In the genomic region with DNA sequence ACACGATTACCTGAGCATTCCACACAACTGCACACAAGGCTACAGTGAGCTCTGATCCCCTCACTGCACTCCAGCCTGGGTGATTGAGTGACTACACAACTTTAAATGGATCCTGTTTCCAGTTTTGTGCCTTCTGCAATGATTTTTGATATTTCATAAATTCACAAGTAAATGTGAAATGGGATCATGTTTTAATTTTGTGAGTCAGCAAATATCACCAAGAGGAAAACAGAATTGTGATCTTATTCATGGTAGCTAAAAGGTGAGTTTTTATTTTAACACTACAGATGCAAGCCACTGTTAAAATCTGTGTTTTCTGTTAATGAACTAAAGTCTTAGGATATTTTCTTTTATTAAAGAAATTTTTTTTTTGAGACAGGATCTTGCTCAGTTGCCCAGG, we compare ENCODE assay signal across 27 cellular contexts. TPM values are rescaled to one million over a fixed set of nuclear protein-coding genes. Genes with fewer than 3 reads are reported as not detected.
DNase-seq lines count a peak whose midpoint lies in the region; ATAC-seq, FAIRE-seq and TF ChIP-seq lines count a peak whose summit lies in the region.
"Had no signal": no experiment of that assay in that cellular context is flagged by ENCODE, and none has a peak within 500 bp of the region (broad histone marks: within the 10 kb centered on the region; RNA-seq: fewer than 3 reads in every experiment).

No MANE protein-coding gene starts in this region.

- H4K20me1 ChIP-seq in HepG2 (ENCODE audit: insufficient read depth, low read length) (no peaks in the 10 kb centered on the region), IMR-90 (ENCODE audit: insufficient read depth, low read length) (no peaks in the 10 kb centered on the region)
- H4K20me1 ChIP-seq: BLaER1 had no signal

- no peak for TF ChIP-seq CTCF in HepG2 (CRISPR knock-in tag; IDR thresholded peaks at IDR 0.05)
- no peak for TF ChIP-seq CTCF in right lobe of liver (IDR thresholded peaks at IDR 0.05)
- no peak for TF ChIP-seq CTCF in IMR-90 (conservative IDR thresholded peaks at IDR 0.05; ENCODE audit: low read depth, low read length)

- H2BK20ac ChIP-seq in IMR-90 (ENCODE audit: low read depth, low read length), result no peak overlapping the region

- dilution Hi-C loops in IMR-90 (cut with HindIII; ENCODE audit: low sequenced_read_pairs, unreplicated experiment), result no loop called here

- H3K9me3 ChIP-seq in HepG2 (ENCODE audit: low read length), result no peaks in the 10 kb centered on the region
- H3K9me3 ChIP-seq in right lobe of liver, result no peaks in the 10 kb centered on the region
- H3K9me3 ChIP-seq in IMR-90 (ENCODE audit: control insufficient read depth, insufficient read depth, low read length), result peaks cover 2% of the 10 kb centered on the region; the same call in 1 of the 2 replicates
- no peaks in the 10 kb centered on the region for H3K9me3 ChIP-seq in neuronal stem cell (replicated peaks in 1 of 2; ENCODE audit: control insufficient read depth in 2 of 2, insufficient read depth in 1 of 2, low read depth in 1 of 2, low read length in 2 of 2)
- H3K9me3 ChIP-seq: BLaER1 had no signal

- intact Hi-C loops in HepG2 (cut with micrococcal nuclease; ENCODE audit: unreplicated experiment), result no loop called here
- intact Hi-C loops in right lobe of liver (cut with DNase I), result no loop called here
- intact Hi-C loops in IMR-90 (cut with micrococcal nuclease), result no loop called here

- H3K18ac ChIP-seq in IMR-90 (ENCODE audit: low read depth, low read length) (no peak overlapping the region), neuronal stem cell (ENCODE audit: low read length) (no peak overlapping the region)

- no peaks in the 10 kb centered on the region for H3K9me1 ChIP-seq in IMR-90 (ENCODE audit: insufficient read depth, low read length)

- TF ChIP-seq RAD21 in HepG2 (CRISPR knock-in tag; IDR thresholded peaks at IDR 0.05) (no peak), IMR-90 (IDR thresholded peaks at IDR 0.05; ENCODE audit: low read length) (no peak)

- H3K79me1 ChIP-seq in IMR-90 (ENCODE audit: low read depth in 1 of 2, low read length in 2 of 2) (no peaks in the 10 kb centered on the region), neuronal stem cell (ENCODE audit: low read depth, low read length) (no peaks in the 10 kb centered on the region)

- no peak overlapping the region for H3K14ac ChIP-seq in IMR-90 (replicated peaks; ENCODE audit: low read depth, low read length)
- H3K14ac ChIP-seq in neuronal stem cell (ENCODE audit: low read length), result no peak overlapping the region

- no peak overlapping the region for H2AK9ac ChIP-seq in IMR-90 (replicated peaks; ENCODE audit: low read depth, low read length, poor library complexity)

- H3K36me3 ChIP-seq in HepG2 (replicated peaks in 1 of 2; ENCODE audit: control insufficient read depth in 1 of 2, insufficient read depth in 2 of 2, low read length in 2 of 2), result no peaks in the 10 kb centered on the region
- H3K36me3 ChIP-seq in right lobe of liver, result no peaks in the 10 kb centered on the region
- no peaks in the 10 kb centered on the region for H3K36me3 ChIP-seq in IMR-90 (ENCODE audit: control insufficient read depth, insufficient read depth, low read length)
- H3K36me3 ChIP-seq in neuronal stem cell (replicated peaks in 1 of 2; ENCODE audit: control insufficient read depth in 2 of 2, insufficient read depth in 2 of 2, low read length in 2 of 2), result no peaks in the 10 kb centered on the region
- H3K36me3 ChIP-seq: BLaER1 had no signal

- no peak overlapping the region for H3K27ac ChIP-seq in HepG2 (ENCODE audit: extremely low read length, insufficient read depth, low read length)
- H3K27ac ChIP-seq in right lobe of liver, result no peak overlapping the region
- H3K27ac ChIP-seq in IMR-90 (ENCODE audit: insufficient read depth, low read length), result no peak overlapping the region
- H3K27ac ChIP-seq in neuronal stem cell (replicated peaks; ENCODE audit: low read length), result no peak overlapping the region
- H3K27ac ChIP-seq: 22Rv1, BLaER1 had no signal

- H3K9ac ChIP-seq in HepG2 (ENCODE audit: insufficient read depth, low read depth, low read length) (no peak overlapping the region), IMR-90 (ENCODE audit: low read depth, low read length) (no peak overlapping the region), neuronal stem cell (ENCODE audit: low read depth, low read length, poor library complexity) (no peak overlapping the region)
- H3K9ac ChIP-seq: BLaER1 had no signal

- H3K23ac ChIP-seq in IMR-90 (ENCODE audit: low read depth, low read length) (no peak overlapping the region), neuronal stem cell (ENCODE audit: low read depth, low read length, poor library complexity) (no peak overlapping the region)

- in situ Hi-C loops in HepG2 (cut with HindIII; ENCODE audit: extremely low pct_ligation_motif_present, low pct_unique_long_range_greater_than_20kb) (no loop called here), IMR-90 (cut with MboI; ENCODE audit: low sequenced_read_pairs) (no loop called here)

- POLR2A ChIA-PET in HepG2 (lab: Yijun Ruan, JAX) (no interaction called here), IMR-90 (lab: Charles Lee; ENCODE audit: unreplicated experiment) (no interaction called here)

- H3K4ac ChIP-seq in IMR-90 (ENCODE audit: low read depth, low read length) (no peak overlapping the region), neuronal stem cell (ENCODE audit: low read length) (no peak overlapping the region)

- H3K79me2 ChIP-seq in HepG2 (ENCODE audit: insufficient read depth, low read length), result no peaks in the 10 kb centered on the region

- H3K56ac ChIP-seq in IMR-90 (ENCODE audit: extremely low read depth, insufficient read depth, low read length), result no peak overlapping the region

- no peak for FAIRE-seq in HepG2 (lab: Jason Lieb, UNC)
- peak; percentile 38 for FAIRE-seq in islet of Langerhans (lab: Jason Lieb, UNC)
- peak; percentile 13 for FAIRE-seq in urothelium cell line (lab: Jason Lieb, UNC)
- FAIRE-seq: GM12891, GM19239 had no signal

- WGBS in HepG2 (ENCODE audit: low lambda C conversion rate), result 7% methylated on average over 1 of the region's 1 CpG
- WGBS in right lobe of liver (ENCODE audit: insufficient coverage, low coverage, low lambda C conversion rate, missing lambda C conversion rate), result 80% methylated on average over 1 of the region's 1 CpG
- WGBS in IMR-90 (ENCODE audit: extremely low coverage in 2 of 2, insufficient read length in 1 of 2), 2 experiments, result no CpG with 5 or more reads among the region's 1 CpG
- WGBS in neuronal stem cell (ENCODE audit: extremely low coverage in 2 of 2, insufficient read length in 2 of 2, insufficient replicate concordance in 1 of 2), 2 donors, result no CpG with 5 or more reads among the region's 1 CpG

- no peak for TF ChIP-seq EP300 in HepG2 (IDR thresholded peaks at IDR 0.05; ENCODE audit: low read depth in 2 of 2, low read length in 2 of 2)
- TF ChIP-seq EP300 in HepG2 (CRISPR knock-in tag; IDR thresholded peaks at IDR 0.05; ENCODE audit: borderline replicate concordance), result no peak

- H3K4me1 ChIP-seq in HepG2 (ENCODE audit: insufficient read depth, low read length) (no peaks in the 10 kb centered on the region), right lobe of liver (peaks cover 0 to 3% (median 0%) of the 10 kb centered on the region in 4 donors), IMR-90 (ENCODE audit: control insufficient read depth, insufficient read depth, low read length) (no peaks in the 10 kb centered on the region), neuronal stem cell (ENCODE audit: control insufficient read depth in 2 of 2, insufficient read depth in 1 of 2, low read depth in 1 of 2, low read length in 2 of 2) (no peaks in the 10 kb centered on the region)
- H3K4me1 ChIP-seq: BE2C, BLaER1 had no signal

- H3K4me3 ChIP-seq in HepG2 (replicated peaks in 1 of 3; ENCODE audit: insufficient read depth in 1 of 3, low read depth in 2 of 3, low read length in 3 of 3) (no peak overlapping the region), right lobe of liver (no peak overlapping the region), IMR-90 (ENCODE audit: insufficient read depth, low read depth, low read length) (no peak overlapping the region), neuronal stem cell (ENCODE audit: low read length in 2 of 2) (no peak overlapping the region)
- H3K4me3 ChIP-seq: BLaER1 had no signal

- H4K8ac ChIP-seq in IMR-90 (ENCODE audit: low read depth in 2 of 2, low read length in 2 of 2) (no peak overlapping the region), neuronal stem cell (ENCODE audit: low read depth, low read length) (no peak overlapping the region)

- ATAC-seq in HepG2, result no peak
- ATAC-seq in right lobe of liver, result no peak
- no peak for ATAC-seq in IMR-90 (ENCODE audit: low read depth)

- H2BK5ac ChIP-seq in IMR-90 (ENCODE audit: low read depth, low read length, poor library complexity, severe bottlenecking), result no peak overlapping the region
- no peak overlapping the region for H2BK5ac ChIP-seq in neuronal stem cell (ENCODE audit: low read length)

- H2AFZ ChIP-seq in HepG2 (ENCODE audit: low read length) (no peak overlapping the region), IMR-90 (replicated peaks; ENCODE audit: low read length, poor library complexity) (no peak overlapping the region), neuronal stem cell (ENCODE audit: low read length) (no peak overlapping the region)

- H2BK120ac ChIP-seq in IMR-90 (ENCODE audit: low read depth, low read length) (no peak overlapping the region), neuronal stem cell (ENCODE audit: low read depth, low read length) (no peak overlapping the region)

- H4K5ac ChIP-seq in IMR-90 (ENCODE audit: low read depth, low read length), result no peak overlapping the region

- BruUV-seq in HepG2 (replicated peaks; lab: Mats Ljungman, UMichigan) (no TSS peak), IMR-90 (replicated peaks; lab: Mats Ljungman, UMichigan) (no TSS peak)

- H4K91ac ChIP-seq in IMR-90 (ENCODE audit: insufficient read depth, low read depth, low read length) (no peak overlapping the region), neuronal stem cell (ENCODE audit: low read depth, low read length, poor library complexity) (no peak overlapping the region)

- H3K4me2 ChIP-seq in HepG2 (ENCODE audit: low read depth, low read length) (no peak overlapping the region), IMR-90 (ENCODE audit: low read depth, low read length) (no peak overlapping the region), neuronal stem cell (ENCODE audit: insufficient read depth, low read length, poor library complexity, severe bottlenecking) (no peak overlapping the region)
- H3K4me2 ChIP-seq: BLaER1 had no signal

- H2BK12ac ChIP-seq in neuronal stem cell (ENCODE audit: low read length), result no peak overlapping the region

- TF ChIP-seq POLR2A in HepG2 (IDR thresholded peaks at IDR 0.05; ENCODE audit: insufficient read depth in 1 of 2, low read depth in 2 of 2, low read length in 2 of 2), result no peak
- no peak for TF ChIP-seq POLR2A in right lobe of liver (IDR thresholded peaks at IDR 0.05)
- no peak for TF ChIP-seq POLR2A in IMR-90 (IDR thresholded peaks at IDR 0.05; ENCODE audit: low read depth, low read length)

- H2BK15ac ChIP-seq in IMR-90 (ENCODE audit: low read depth, low read length), result no peak overlapping the region
- H2BK15ac ChIP-seq in neuronal stem cell (ENCODE audit: low read length), result no peak overlapping the region

- H3K27me3 ChIP-seq in HepG2 (ENCODE audit: control insufficient read depth in 1 of 2, insufficient read depth in 2 of 2, low read length in 2 of 2) (no peaks in the 10 kb centered on the region), right lobe of liver (no peaks in the 10 kb centered on the region), IMR-90 (ENCODE audit: control insufficient read depth, insufficient read depth, low read length) (no peaks in the 10 kb centered on the region), neuronal stem cell (ENCODE audit: control insufficient read depth in 3 of 3, insufficient read depth in 3 of 3, low read depth in 1 of 3, low read length in 3 of 3) (no peaks in the 10 kb centered on the region)
- H3K27me3 ChIP-seq: BE2C, BLaER1 had no signal

- H2AK5ac ChIP-seq in IMR-90 (ENCODE audit: low read depth, low read length) (no peak overlapping the region), neuronal stem cell (ENCODE audit: low read depth, low read length) (no peak overlapping the region)

- DNase-seq in HepG2 (ENCODE audit: low spot score) (no peak), right lobe of liver (no peak), IMR-90 (no peak), urothelium cell line (ENCODE audit: low spot score) (no peak), NCI-H510A treated with DMSO at 0.1 percent for 48 hours (lab: John Stamatoyannopoulos, UW) (no peak), neuronal stem cell (ENCODE audit: low spot score) (no peak), KG1 (lab: John Stamatoyannopoulos, UW) (no peak)
- DNase-seq: ACHN; BE2C; C1 segment of cervical spinal cord; CD4-positive, alpha-beta memory T cell; CD4-positive, CD25-positive, alpha-beta regulatory T cell; CD8-positive, alpha-beta memory T cell; COR-L47; DMS 273 treated with DMSO at 0.1 percent for 48 hours; DMS153; DMS53; DMS79; DND-41; GF-D8 had no signal

- CTCF ChIA-PET in HepG2 (lab: Yijun Ruan, JAX; ENCODE audit: low intra/inter-chr PET ratio, low total read pairs), result no interaction called here
- CTCF ChIA-PET in IMR-90 (lab: Yijun Ruan, JAX), result no interaction called here

RNA-seq across cellular contexts. Expression of gene ICA1, which starts 11.4 kb away (rescaled TPM):
- total RNA-seq in HepG2 (2016; rRNA removed; fragmentation: Illumina TruSeq; extraction: Trizol) (0.29 TPM in 1 of 2 replicates, not detected in the other), right lobe of liver (10 to 100 TPM in 3 of 6 experiments, 1 to 10 TPM in 2, under 1 TPM in 1; 0.95 to 15.0 (median 7.3) TPM), IMR-90 (2012; rRNA removed) (not detected in 2 replicates)
- total RNA-seq in HepG2 (2016; cell fraction: cytosol; rRNA removed; fragmentation: Illumina TruSeq; extraction: Trizol; ENCODE audit: low read depth), result not detected in 2 replicates
- 0.24 and 0.68 TPM in 2 replicates for total RNA-seq in HepG2 (2016; cell fraction: insoluble cytoplasmic fraction; rRNA removed; fragmentation: Illumina TruSeq; extraction: Trizol)
- 0.09 TPM in 1 of 2 replicates, not detected in the other for total RNA-seq in HepG2 (2016; cell fraction: membrane; rRNA removed; fragmentation: Illumina TruSeq; extraction: Trizol)
- 1.2 TPM in 1 of 2 replicates, not detected in the other for total RNA-seq in HepG2 (2016; cell fraction: nucleus; rRNA removed; fragmentation: Illumina TruSeq; extraction: Trizol)
- polyA plus RNA-seq in HepG2 (2011; rRNA removed) (not detected in 2 replicates), IMR-90 (2012; rRNA removed) (not detected in 2 replicates)
- not detected in 2 replicates for polyA plus RNA-seq in HepG2 (2011; cell fraction: cytosol; rRNA removed)
- not detected in 2 replicates for polyA plus RNA-seq in HepG2 (2011; cell fraction: nucleus; rRNA removed)
- not detected in 2 replicates for polyA plus RNA-seq in HepG2 (2012)
- polyA plus RNA-seq in HepG2 (2016; cell fraction: cytosol; fragmentation: Illumina TruSeq; extraction: Trizol; ENCODE audit: low read depth), result not detected in 2 replicates
- polyA plus RNA-seq in HepG2 (2016; cell fraction: insoluble cytoplasmic fraction; fragmentation: Illumina TruSeq; extraction: Trizol; ENCODE audit: low read depth), result not detected in 2 replicates
- 0.14 TPM in 1 of 2 replicates, not detected in the other for polyA plus RNA-seq in HepG2 (2016; cell fraction: membrane; fragmentation: Illumina TruSeq; extraction: Trizol; ENCODE audit: low read depth)
- polyA plus RNA-seq in HepG2 (2016; cell fraction: nucleus; fragmentation: Illumina TruSeq; extraction: Trizol; ENCODE audit: insufficient read depth, low read depth), result not detected in 2 replicates
- polyA minus RNA-seq in HepG2 (2011; rRNA and poly(A)+ RNA removed; ENCODE audit: low replicate concordance), result 1.7 TPM in 1 of 2 replicates, not detected in the other
- not detected in 2 replicates for polyA minus RNA-seq in HepG2 (2011; cell fraction: cytosol; rRNA and poly(A)+ RNA removed)
- polyA minus RNA-seq in HepG2 (2011; cell fraction: nucleus; rRNA and poly(A)+ RNA removed), result not detected in 2 replicates
- polyA plus RNA-seq in IMR-90 (2012; cell fraction: cytosol; rRNA removed), result not detected in 2 replicates
- polyA plus RNA-seq in IMR-90 (2012; cell fraction: nucleus; rRNA removed; ENCODE audit: low replicate concordance), result not detected in 2 replicates
- 6.6 TPM for polyA plus RNA-seq in neuronal stem cell (2013, experiment 1 of 2)
- polyA plus RNA-seq in neuronal stem cell (2013, experiment 2 of 2), result 7.8 TPM
- total RNA-seq: A673 had no signal
- polyA plus RNA-seq: AG04450 had no signal
